Comparison of ENCODE assay signal across 18 cellular contexts in the genomic region with DNA sequence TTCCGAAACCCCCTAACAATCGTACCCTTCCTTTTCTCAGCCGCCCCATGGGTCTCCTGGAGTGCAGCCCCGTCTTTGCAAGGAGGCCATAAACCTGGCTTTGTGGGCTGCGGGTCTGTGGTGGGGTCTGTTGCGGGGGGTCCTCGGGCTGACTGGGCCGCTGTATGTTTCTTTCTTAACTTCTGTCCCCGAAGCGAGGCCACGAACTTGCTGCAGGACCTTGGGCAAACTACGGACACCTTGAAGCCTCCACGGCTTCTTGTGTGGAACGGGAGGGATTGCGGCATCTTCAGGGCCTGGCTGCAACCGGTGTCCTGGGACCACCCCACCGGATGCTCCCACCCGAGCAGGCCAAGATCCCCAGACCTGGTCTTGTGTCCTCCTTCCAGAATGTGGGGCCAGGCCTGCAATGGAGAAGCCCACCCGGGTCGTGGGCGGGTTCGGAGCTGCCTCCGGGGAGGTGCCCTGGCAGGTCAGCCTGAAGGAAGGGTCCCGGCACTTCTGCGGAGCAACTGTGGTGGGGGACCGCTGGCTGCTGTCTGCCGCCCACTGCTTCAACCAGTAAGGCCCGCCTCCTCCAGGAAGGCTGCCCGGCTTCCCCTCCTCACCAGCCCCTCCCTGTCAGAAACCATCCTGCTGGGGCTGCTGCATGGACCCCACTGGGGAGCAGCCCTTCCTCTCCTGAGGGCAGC. TPM values are rescaled to one million over a fixed set of nuclear protein-coding genes. Genes with fewer than 3 reads are reported as not detected.
DNase-seq lines count a peak whose midpoint lies in the region; ATAC-seq, FAIRE-seq and TF ChIP-seq lines count a peak whose summit lies in the region.
"Had no signal": no experiment of that assay in that cellular context is flagged by ENCODE, and none has a peak within 500 bp of the region (broad histone marks: within the 10 kb centered on the region; RNA-seq: fewer than 3 reads in every experiment).

No MANE protein-coding gene starts in this region.

- H3K9ac ChIP-seq in BLaER1 treated with 17β-estradiol and CSF1 and Interleukin-3, amounts not matched to agents 10 nM and 100 nM: peak overlapping the region in 3 of 11 experiments; percentile 25 to 36 (median 36); a peak in 2 of 22 replicates
- peak overlapping the region; percentile 2 for H3K9ac ChIP-seq in HUES6 (ENCODE audit: low read length)

- H3K36me3 ChIP-seq in BLaER1 treated with 17β-estradiol and CSF1 and Interleukin-3, amounts not matched to agents 10 nM and 100 nM: peaks cover 10 to 35% (median 25%) of the 10 kb centered on the region in 11 experiments; a peak in 18 of 22 replicates
- peaks cover 15% of the 10 kb centered on the region for H3K36me3 ChIP-seq in HUES6 (ENCODE audit: control insufficient read depth, insufficient read depth, low read length)
- H3K36me3 ChIP-seq in psoas muscle (ENCODE audit: insufficient read depth in 1 of 2, low read depth in 1 of 2): peaks cover 0 to 4% of the 10 kb centered on the region in 2 donors
- H3K36me3 ChIP-seq: MG63 had no signal

- H3K4me2 ChIP-seq in BLaER1 treated with 17β-estradiol and CSF1 and Interleukin-3, amounts not matched to agents 10 nM and 100 nM: peak overlapping the region in 10 of 11 experiments; percentile 2 to 75 (median 56); a peak in 11 of 22 replicates

- ATAC-seq in psoas muscle (peak in 3 of 4 donors; percentile 18 to 29 (median 28)), GM18907 (IDR thresholded peaks at IDR 0.05; ENCODE audit: unreplicated experiment) (no peak)

- H3K27ac ChIP-seq in BLaER1 treated with 17β-estradiol and CSF1 and Interleukin-3, amounts not matched to agents 10 nM and 100 nM: peak overlapping the region in 2 of 11 experiments; percentile 22 to 55; a peak in 3 of 22 replicates
- no peak overlapping the region for H3K27ac ChIP-seq in HUES6 (ENCODE audit: low read depth, low read length)
- H3K27ac ChIP-seq in psoas muscle: no peak overlapping the region
- H3K27ac ChIP-seq: HL-60 had no signal

- whole genome bisulfite sequencing in psoas muscle, 3 donors: 77 to 78% (median 77%) methylated on average over 29 of the region's 29 CpGs

- H4K20me1 ChIP-seq in BLaER1 treated with 17β-estradiol and CSF1 and Interleukin-3, amounts not matched to agents 10 nM and 100 nM: peaks cover 0 to 24% (median 0%) of the 10 kb centered on the region in 11 experiments; a peak in 5 of 22 replicates

- no peak for TF ChIP-seq POLR2A in GM12891 (IDR thresholded peaks at IDR 0.05; ENCODE audit: low read depth, low read length)

- peaks cover 0 to 14% (median 6%) of the 10 kb centered on the region in 11 experiments; a peak in 9 of 22 replicates for H3K9me3 ChIP-seq in BLaER1 treated with 17β-estradiol and CSF1 and Interleukin-3, amounts not matched to agents 10 nM and 100 nM (replicated peaks in 1 of 11)
- H3K9me3 ChIP-seq in HUES6 (ENCODE audit: control insufficient read depth, insufficient read depth, low read depth, low read length) (no peaks in the 10 kb centered on the region), psoas muscle (no peaks in the 10 kb centered on the region)
- H3K9me3 ChIP-seq: MG63 had no signal

- intact Hi-C loops in psoas muscle (cut with DNase I): no loop called here

- H3K27me3 ChIP-seq in BLaER1 treated with 17β-estradiol and CSF1 and Interleukin-3, amounts not matched to agents 10 nM and 100 nM: no peaks in the 10 kb centered on the region
- H3K27me3 ChIP-seq in HUES6 (ENCODE audit: control insufficient read depth, insufficient read depth, low read length) (no peaks in the 10 kb centered on the region), psoas muscle (ENCODE audit: insufficient read depth in 3 of 3, low read length in 2 of 3) (peaks cover 0 to 7% (median 0%) of the 10 kb centered on the region in 3 donors)
- H3K27me3 ChIP-seq: MG63 had no signal

- DNase-seq in epidermal melanocyte (ENCODE audit: insufficient read length, low spot score) (peak; percentile 3), psoas muscle (peak in 1 of 2 donors; percentile 48), GM12891 (ENCODE audit: insufficient read length, low spot score) (no peak)
- no peak for DNase-seq in activated T-cell treated with anti-CD3 and anti-CD28 coated beads, Interleukin-2, amount 50 U/mL, for 1 hour
- DNase-seq: DMS 273 treated with DMSO at 0.1 percent for 48 hours, MG63, NCI-H1105, NCI-H1694 treated with DMSO at 0.1 percent for 48 hours, NCI-H446, NCI-H748 treated with DMSO at 0.1 percent for 48 hours, SHP77 treated with DMSO at 0.1 percent for 48 hours had no signal

- TF ChIP-seq CTCF in psoas muscle (IDR thresholded peaks at IDR 0.05): no peak

- H3K4me3 ChIP-seq in BLaER1 treated with 17β-estradiol and CSF1 and Interleukin-3, amounts not matched to agents 10 nM and 100 nM: no peak overlapping the region
- H3K4me3 ChIP-seq in HUES6 (ENCODE audit: low read depth, low read length) (no peak overlapping the region), psoas muscle (no peak overlapping the region)
- H3K4me3 ChIP-seq: MG63 had no signal

- FAIRE-seq in GM12891 (lab: Jason Lieb, UNC): no peak

- peaks cover 15 to 49% (median 37%) of the 10 kb centered on the region in 10 experiments for H3K4me1 ChIP-seq in BLaER1 treated with 17β-estradiol and CSF1 and Interleukin-3, amounts not matched to agents 10 nM and 100 nM
- H3K4me1 ChIP-seq in HUES6 (ENCODE audit: control insufficient read depth, insufficient read depth, low read length): no peaks in the 10 kb centered on the region; the same call in 1 of the 2 replicates
- H3K4me1 ChIP-seq in psoas muscle: no peaks in the 10 kb centered on the region

TF ChIP-seq in GM12891, 5 proteins besides CTCF, POLR2A, EP300 and RAD21:
- TF ChIP-seq TAF1 (IDR thresholded peaks at IDR 0.05; ENCODE audit: low read depth, low read length): no peak
- no peak for TF ChIP-seq SPI1 (IDR thresholded peaks at IDR 0.05; ENCODE audit: low read depth, low read length)
- TF ChIP-seq POU2F2 (IDR thresholded peaks at IDR 0.05; ENCODE audit: low read depth, low read length): no peak
- no peak for TF ChIP-seq PAX5 (IDR thresholded peaks at IDR 0.05; ENCODE audit: insufficient read depth, low read length, severe bottlenecking)
- no peak for TF ChIP-seq POLR2AphosphoS5 (IDR thresholded peaks at IDR 0.05; ENCODE audit: low read depth, low read length)

RNA-seq across cellular contexts. Expression of gene TIMM13, which starts 12.0 kb away (rescaled TPM):
- total RNA-seq in psoas muscle: 100 to 1,000 TPM in 1 of 4 donors, 10 to 100 TPM in 3; 70.3 to 110 (median 92.2) TPM
- polyA plus RNA-seq in psoas muscle: 100 to 1,000 TPM in 2 of 3 donors, 10 to 100 TPM in 1; 83.6 to 254 (median 138) TPM
- polyA plus RNA-seq in GM12891 (2012; ENCODE audit: low read depth, missing spikeins): 60.4 TPM

RNA-seq across cellular contexts. Expression of gene LMNB2, which starts 41.3 kb away (rescaled TPM):
- total RNA-seq in psoas muscle: 10 to 100 TPM; 11.4 to 28.6 (median 22.7) TPM
- polyA plus RNA-seq in psoas muscle: 10 to 100 TPM; 27.6 to 40.3 (median 38.1) TPM
- 43.5 TPM for polyA plus RNA-seq in GM12891 (2012; ENCODE audit: low read depth, missing spikeins)

RNA-seq across cellular contexts. Expression of gene TMPRSS9, which starts 55.4 kb away (rescaled TPM):
- under 1 TPM in 1 of 4 donors, not detected in 3; 0.17 TPM for total RNA-seq in psoas muscle
- not detected for polyA plus RNA-seq in psoas muscle
- 0.35 TPM for polyA plus RNA-seq in GM12891 (2012; ENCODE audit: low read depth, missing spikeins)
- total RNA-seq: Daoy had no signal
- polyA plus RNA-seq: AG04450, BJ had no signal
